In genomic region chr12:6451348-6452244, GRCh38 we compare ENCODE assay signal across 8 cellular contexts. TPM values are rescaled to one million over a fixed set of nuclear protein-coding genes. Genes with fewer than 3 reads are reported as not detected.
A peak's percentile ranks its signal among the peaks of the same experiment; 100 is the strongest.
DNase-seq lines count a peak whose midpoint lies in the region; ATAC-seq, FAIRE-seq and TF ChIP-seq lines count a peak whose summit lies in the region.

TAPBPL (plus strand) TSS chr12:6452042; CDS start chr12:6452249, 207 bp downstream.

- DNase-seq in GM10266 (ENCODE audit: extremely low spot score) (peak; percentile 73), NCI-H2029 treated with DMSO at 0.1 percent for 48 hours (lab: John Stamatoyannopoulos, UW) (peak; percentile 94), UCSD-AML1 (lab: John Stamatoyannopoulos, UW; ENCODE audit: unreplicated experiment) (peak; percentile 81), brain microvascular endothelial cell (peak; percentile 70), gastrocnemius medialis (peak; percentile 68 to 85), D721Med (ENCODE audit: insufficient read length, low spot score) (no peak)

- intact Hi-C loops in gastrocnemius medialis (cut with DNase I; ENCODE audit: low total_unique reads), result loop anchor here (1.0 to 5.0 kb wide), 2 partner anchors 19 to 109 kb away; partner anchors contain the start of genes TNFRSF1A and VAMP1

- ATAC-seq in HG02763 (IDR thresholded peaks at IDR 0.05; ENCODE audit: unreplicated experiment), result peak; percentile 53
- peak; percentile 79 to 90 for ATAC-seq in gastrocnemius medialis

- H3K9ac ChIP-seq in iPS-18a (ENCODE audit: low read length), result peak within 1 kb of the TSS; percentile 68

- peak within 1 kb of the TSS; percentile 70 for H3K4me3 ChIP-seq in brain microvascular endothelial cell (ENCODE audit: low read depth, low read length)
- peak within 1 kb of the TSS; percentile 39 for H3K4me3 ChIP-seq in iPS-18a (ENCODE audit: low read length)
- peak within 1 kb of the TSS; percentile 72 to 91 (median 84) for H3K4me3 ChIP-seq in gastrocnemius medialis

- H3K27me3 ChIP-seq in brain microvascular endothelial cell (replicated peaks), result no peaks in the 10 kb centered on the region
- H3K27me3 ChIP-seq in iPS-18a (ENCODE audit: control insufficient read depth, insufficient read depth, low read length), result no peaks in the 10 kb centered on the region
- H3K27me3 ChIP-seq in gastrocnemius medialis, result no peaks in the 10 kb centered on the region

- peak; percentile 60 to 66 for TF ChIP-seq POLR2A in gastrocnemius medialis (IDR thresholded peaks at IDR 0.05)

- in situ Hi-C loops in brain microvascular endothelial cell (cut with HindIII; ENCODE audit: low pct_ligation_motif_present, low sequenced_read_pairs) (no loop called here), gastrocnemius medialis (cut with MboI; ENCODE audit: low sequenced_read_pairs in 4 of 4) (loop anchor here in 1 of 4 donors (25.0 kb wide), 1 partner anchor 114 kb away; the partner anchor contains the start of gene TNFRSF1A)

- peak within 1 kb of the TSS; percentile 85 for H3K27ac ChIP-seq in brain microvascular endothelial cell
- H3K27ac ChIP-seq in iPS-18a (ENCODE audit: low read length), result peak within 1 kb of the TSS; percentile 84
- peak within 1 kb of the TSS; percentile 96 to 99 (median 98) for H3K27ac ChIP-seq in gastrocnemius medialis

- H3K4me1 ChIP-seq in iPS-18a (ENCODE audit: control insufficient read depth, low read depth, low read length) (peaks cover 33% of the 10 kb centered on the region), gastrocnemius medialis (peaks cover 18% of the 10 kb centered on the region in 2 donors)

- H3K36me3 ChIP-seq in brain microvascular endothelial cell (replicated peaks), result no peaks in the 10 kb centered on the region
- no peaks in the 10 kb centered on the region for H3K36me3 ChIP-seq in iPS-18a (ENCODE audit: control insufficient read depth, low read depth, low read length)
- H3K36me3 ChIP-seq in gastrocnemius medialis, result peaks cover 0 to 14% of the 10 kb centered on the region in 2 donors

- no peak for TF ChIP-seq CTCF in GM10266 (IDR thresholded peaks at IDR 0.05; ENCODE audit: control insufficient read depth, insufficient read depth, low read depth, missing control alignments)
- no peak for TF ChIP-seq CTCF in brain microvascular endothelial cell (IDR thresholded peaks at IDR 0.05; ENCODE audit: low read depth, low read length, missing control alignments)
- no peak for TF ChIP-seq CTCF in gastrocnemius medialis (IDR thresholded peaks at IDR 0.05 in 4 of 5, conservative IDR thresholded peaks at IDR 0.05 in 1 of 5)
- no peak for TF ChIP-seq CTCF in D721Med (IDR thresholded peaks at IDR 0.05; ENCODE audit: insufficient read depth, missing control alignments)

- FAIRE-seq in D721Med (lab: Jason Lieb, UNC), result no peak

- H3K9me3 ChIP-seq in iPS-18a (ENCODE audit: control insufficient read depth, low read depth, low read length), result no peaks in the 10 kb centered on the region
- H3K9me3 ChIP-seq in gastrocnemius medialis, result no peaks in the 10 kb centered on the region

RNA-seq across cellular contexts. Expression of gene TAPBPL, which starts in this region (rescaled TPM):
- total RNA-seq in gastrocnemius medialis, result 1 to 10 TPM; 3.8 to 8.6 (median 5.8) TPM
